8 cellular contexts compared by ENCODE assay signal in genomic region chr12:53098982-53099651, GRCh38. TPM values are rescaled to one million over a fixed set of nuclear protein-coding genes. Genes with fewer than 3 reads are reported as not detected.
DNase-seq lines count a peak whose midpoint lies in the region; ATAC-seq and TF ChIP-seq lines count a peak whose summit lies in the region.

No MANE protein-coding gene starts in this region.

- no peaks in the 10 kb centered on the region for H3K27me3 ChIP-seq in kidney epithelial cell (ENCODE audit: control insufficient read depth, insufficient read depth, low read length)

- DNase-seq in AG04449 (ENCODE audit: low read depth, low spot score) (peak; percentile 88), H4 (ENCODE audit: low spot score) (peak; percentile 96), NCI-H345 (lab: John Stamatoyannopoulos, UW) (peak; percentile 61), kidney epithelial cell (ENCODE audit: low read depth) (peak; percentile 76)
- peak; percentile 73 for DNase-seq in activated CD4-positive, CD25-positive, alpha-beta regulatory T cell treated with anti-CD3 and anti-CD28 coated beads, Interleukin-2, amount 50 U/mL, for 16 hours (ENCODE audit: low read depth, low spot score)
- peak; percentile 80 for DNase-seq in central memory CD4-positive, alpha-beta T cell
- DNase-seq in stimulated activated CD4-positive, alpha-beta T cell treated with anti-CD3 and anti-CD28 coated beads, Interleukin-12 subunit alpha, Interleukin-12 subunit beta, amount 100 ng/mL, for 48 hours (ENCODE audit: low read depth in 2 of 3, low spot score in 1 of 3) = peak; percentile 83 to 94 (median 84)

- TF ChIP-seq CTCF in AG04449 (IDR thresholded peaks at IDR 0.05; ENCODE audit: insufficient read depth, low read length, missing control alignments) = peak; percentile 92
- TF ChIP-seq CTCF in kidney epithelial cell (IDR thresholded peaks at IDR 0.05; ENCODE audit: insufficient read depth, low read length, poor library complexity, severe bottlenecking) = peak; percentile 98

- ATAC-seq in GM18858 (IDR thresholded peaks at IDR 0.05; ENCODE audit: unreplicated experiment) = no peak

- H3K4me3 ChIP-seq in AG04449 (ENCODE audit: low read depth, low read length) = peak overlapping the region; percentile 73
- H3K4me3 ChIP-seq in kidney epithelial cell (ENCODE audit: low read depth, low read length) = no peak overlapping the region

- no peaks in the 10 kb centered on the region for H3K36me3 ChIP-seq in kidney epithelial cell (ENCODE audit: control insufficient read depth, insufficient read depth, low read length)

- CTCF ChIA-PET in AG04449 (lab: Yijun Ruan, JAX) = interaction anchor here (0.7 to 20.8 kb wide), 35 partner anchors 8 to 198 kb away, joined by 3 to 655 read pairs (median 4); partner anchors contain the start of genes CSAD, SPRYD3, TNS2 and ZNF740

- POLR2A ChIA-PET in AG04449 (lab: Yijun Ruan, JAX) = interaction anchor here (0.6 to 4.7 kb wide), 7 partner anchors 9 to 83 kb away, joined by 3 to 86 read pairs (median 9); partner anchors contain the start of genes CSAD, SPRYD3 and TNS2

RNA-seq across cellular contexts. Expression of gene IGFBP6, which starts 1.6 kb away (rescaled TPM):
- total RNA-seq in H4 (2014; rRNA removed; shearing (Covaris generic)) = 265 and 375 TPM in 2 replicates
- total RNA-seq in kidney epithelial cell = 21.4 and 33.7 TPM in 2 replicates

RNA-seq across cellular contexts. Expression of gene SOAT2, which starts 4.2 kb away (rescaled TPM):
- 0.06 TPM in 1 of 2 replicates, not detected in the other for total RNA-seq in H4 (2014; rRNA removed; shearing (Covaris generic))
- total RNA-seq in kidney epithelial cell = 0.07 TPM in 1 of 2 replicates, not detected in the other

RNA-seq across cellular contexts. Expression of gene SPRYD3, which starts 19.9 kb away (rescaled TPM):
- total RNA-seq in H4 (2014; rRNA removed; shearing (Covaris generic)) = 5.5 and 5.6 TPM in 2 replicates
- total RNA-seq in kidney epithelial cell = 32.0 and 32.3 TPM in 2 replicates

RNA-seq across cellular contexts. Expression of gene TNS2, which starts 49.3 kb away (rescaled TPM):
- 18.3 and 20.2 TPM in 2 replicates for total RNA-seq in H4 (2014; rRNA removed; shearing (Covaris generic))
- total RNA-seq in kidney epithelial cell = 3.8 and 10.1 TPM in 2 replicates
